In genomic region chr15:97904196-97904572, GRCh38 we compare ENCODE assay signal across 1 cellular context.
TF ChIP-seq lines count a peak whose summit lies in the region.

No MANE protein-coding gene starts in this region.

TF ChIP-seq in endothelial cell of umbilical vein, 7 proteins besides CTCF, POLR2A, EP300 and RAD21 (continued from another document):
- TF ChIP-seq, protein P1, sequence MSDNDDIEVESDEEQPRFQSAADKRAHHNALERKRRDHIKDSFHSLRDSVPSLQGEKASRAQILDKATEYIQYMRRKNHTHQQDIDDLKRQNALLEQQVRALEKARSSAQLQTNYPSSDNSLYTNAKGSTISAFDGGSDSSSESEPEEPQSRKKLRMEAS (IDR thresholded peaks at IDR 0.05; ENCODE audit: insufficient read depth, insufficient read length): no peak
- TF ChIP-seq EZH2 (IDR thresholded peaks at IDR 0.05; ENCODE audit: borderline replicate concordance, low read depth, low read length, severe bottlenecking) (no peak), GATA2 (IDR thresholded peaks at IDR 0.05; ENCODE audit: insufficient read depth, insufficient read length, low read depth, low read length) (no peak), MYC (IDR thresholded peaks at IDR 0.05; ENCODE audit: low read depth, low read length) (no peak)
TF ChIP-seq in endothelial cell of umbilical vein: peak in this region for 0.
